ENCODE assay signal across 9 cellular contexts in genomic region chr5:141811287-141812155, GRCh38.
A peak's percentile ranks its signal among the peaks of the same experiment; 100 is the strongest.
DNase-seq lines count a peak whose midpoint lies in the region; ATAC-seq and TF ChIP-seq lines count a peak whose summit lies in the region.
"Had no signal": no experiment of that assay in that cellular context is flagged by ENCODE, and none has a peak within 500 bp of the region (broad histone marks: within the 10 kb centered on the region; RNA-seq: fewer than 3 reads in every experiment).

No MANE protein-coding gene starts in this region.

- DNase-seq in ACHN (peak; percentile 12), HT-29 (ENCODE audit: low spot score) (peak; percentile 35), endothelial cell (ENCODE audit: low spot score) (peak; percentile 38), nucleus accumbens (lab: John Stamatoyannopoulos, UW) (peak in 49 of 56 donors; percentile 15 to 84 (median 54))
- peak; percentile 45 for DNase-seq in activated CD4-positive, alpha-beta T cell treated with anti-CD3 and anti-CD28 coated beads for 48 hours

- H3K36me3 Mint-ChIP-seq in endothelial cell (ENCODE audit: low read depth, unreplicated experiment): no peaks in the 10 kb centered on the region

- no peak overlapping the region for H3K4me3 ChIP-seq in GM12875 (ENCODE audit: low read depth, low read length)
- H3K4me3 ChIP-seq: HAP-1 had no signal

- H3K4me1 Mint-ChIP-seq in endothelial cell (ENCODE audit: unreplicated experiment): peaks cover 62% of the 10 kb centered on the region

- ATAC-seq in GM21423 (IDR thresholded peaks at IDR 0.05; ENCODE audit: unreplicated experiment) (no peak), GM19455 (IDR thresholded peaks at IDR 0.05; ENCODE audit: unreplicated experiment) (no peak)

- H3K27me3 Mint-ChIP-seq in endothelial cell (ENCODE audit: unreplicated experiment): peaks cover 8% of the 10 kb centered on the region

- TF ChIP-seq CTCF in GM12875 (IDR thresholded peaks at IDR 0.05; ENCODE audit: borderline replicate concordance, insufficient read depth, low read depth, low read length) (peak; percentile 80), endothelial cell (IDR thresholded peaks at IDR 0.05; ENCODE audit: unreplicated experiment) (peak; percentile 79)

- H3K9me3 Mint-ChIP-seq in endothelial cell (ENCODE audit: unreplicated experiment): no peaks in the 10 kb centered on the region

- no peak overlapping the region for H3K4me3 Mint-ChIP-seq in endothelial cell (ENCODE audit: unreplicated experiment)

- in situ Hi-C loops in ACHN (cut with HindIII; ENCODE audit: low pct_ligation_motif_present, low pct_unique_long_range_greater_than_20kb, low sequenced_read_pairs): no loop called here

- peak overlapping the region; percentile 57 for H3K27ac Mint-ChIP-seq in endothelial cell (ENCODE audit: unreplicated experiment)
